In genomic region chr17:16513858-16514257, GRCh38 we compare ENCODE assay signal across 21 cellular contexts. TPM values are rescaled to one million over a fixed set of nuclear protein-coding genes. Genes with fewer than 3 reads are reported as not detected.
A peak's percentile ranks its signal among the peaks of the same experiment; 100 is the strongest.
DNase-seq lines count a peak whose midpoint lies in the region; ATAC-seq and TF ChIP-seq lines count a peak whose summit lies in the region.
"Had no signal": no experiment of that assay in that cellular context is flagged by ENCODE, and none has a peak within 500 bp of the region (broad histone marks: within the 10 kb centered on the region; RNA-seq: fewer than 3 reads in every experiment).

No MANE protein-coding gene starts in this region.

- H3K27me3 Mint-ChIP-seq in stimulated activated naive B cell treated with anti-CD40 and anti-IgM and Interleukin-4, amounts not matched to agents 10 μg/mL and 1 μg/mL and 100 μg/mL, for 72 hours, result peaks cover 45 to 47% of the 10 kb centered on the region in 2 donors

- DNase-seq in SIG-M5 treated with dmso at 0.1 percent for 504 hours (lab: John Stamatoyannopoulos, UW; ENCODE audit: unreplicated experiment) (peak; percentile 52), SIG-M5 (lab: John Stamatoyannopoulos, UW) (no peak), SKM-1 treated with dmso at 0.1 percent for 144 hours (lab: John Stamatoyannopoulos, UW; ENCODE audit: unreplicated experiment) (peak; percentile 93), lower lobe of right lung (no peak), suprapubic skin (ENCODE audit: low spot score in 2 of 2) (no peak)
- no peak for DNase-seq in stimulated activated naive B cell treated with anti-CD40 and anti-IgM and Interleukin-4, amounts not matched to agents 10 μg/mL and 1 μg/mL and 100 μg/mL, for 72 hours
- DNase-seq: CD4-positive, CD25-positive, alpha-beta regulatory T cell; EL; GF-D8; GOT3; Karpas-422; NCI-H1105 treated with DMSO at 0.1 percent for 48 hours; NCI-H1694; NCI-H69; Peyer's patch; SW 1271; T-helper 17 cell had no signal

- intact Hi-C loops in lower lobe of right lung (cut with DNase I), result no loop called here

- TF ChIP-seq EP300 in suprapubic skin (IDR thresholded peaks at IDR 0.05), result no peak

- WGBS in suprapubic skin, result 83% methylated on average over 6 of the region's 6 CpGs

- H3K36me3 Mint-ChIP-seq in stimulated activated naive B cell treated with anti-CD40 and anti-IgM and Interleukin-4, amounts not matched to agents 10 μg/mL and 1 μg/mL and 100 μg/mL, for 72 hours, result no peaks in the 10 kb centered on the region
- H3K36me3 Mint-ChIP-seq: CD4-positive, CD25-positive, alpha-beta regulatory T cell had no signal

- H3K4me1 ChIP-seq in lower lobe of right lung (peaks cover 20% of the 10 kb centered on the region), suprapubic skin (peaks cover 13% of the 10 kb centered on the region)
- H3K4me1 ChIP-seq: Peyer's patch had no signal

- TF ChIP-seq POLR2A in suprapubic skin (IDR thresholded peaks at IDR 0.05), result no peak

- H3K9me3 ChIP-seq in lower lobe of right lung (no peaks in the 10 kb centered on the region), suprapubic skin (no peaks in the 10 kb centered on the region)
- H3K9me3 ChIP-seq: A549, Peyer's patch had no signal

- H3K9me3 Mint-ChIP-seq in stimulated activated naive B cell treated with anti-CD40 and anti-IgM and Interleukin-4, amounts not matched to agents 10 μg/mL and 1 μg/mL and 100 μg/mL, for 72 hours, result no peaks in the 10 kb centered on the region
- H3K9me3 Mint-ChIP-seq: CD4-positive, CD25-positive, alpha-beta regulatory T cell had no signal

- H3K4me3 Mint-ChIP-seq in stimulated activated naive B cell treated with anti-CD40 and anti-IgM and Interleukin-4, amounts not matched to agents 10 μg/mL and 1 μg/mL and 100 μg/mL, for 72 hours, result no peak overlapping the region
- H3K4me3 Mint-ChIP-seq: B cell; CD4-positive, CD25-positive, alpha-beta regulatory T cell; T-helper 17 cell had no signal

- H3K4me3 ChIP-seq in lower lobe of right lung (no peak overlapping the region), suprapubic skin (no peak overlapping the region)
- H3K4me3 ChIP-seq: A549, Peyer's patch had no signal

- H3K27ac ChIP-seq in lower lobe of right lung (no peak overlapping the region), suprapubic skin (no peak overlapping the region)
- H3K27ac ChIP-seq: A549, Peyer's patch had no signal

- H3K36me3 ChIP-seq in lower lobe of right lung, result no peaks in the 10 kb centered on the region
- no peaks in the 10 kb centered on the region for H3K36me3 ChIP-seq in suprapubic skin
- H3K36me3 ChIP-seq: Peyer's patch had no signal

- ATAC-seq in lower lobe of right lung (peak; percentile 23 to 35), HG03097 (IDR thresholded peaks at IDR 0.05; ENCODE audit: low FRiP score, unreplicated experiment) (no peak)
- no peak for ATAC-seq in stimulated activated naive B cell treated with anti-CD40 and anti-IgM and Interleukin-4, amounts not matched to agents 10 μg/mL and 1 μg/mL and 100 μg/mL, for 72 hours (replicated peaks)
- ATAC-seq: A549, T-helper 17 cell had no signal

- peaks cover 7 to 10% of the 10 kb centered on the region in 2 donors for H3K4me1 Mint-ChIP-seq in stimulated activated naive B cell treated with anti-CD40 and anti-IgM and Interleukin-4, amounts not matched to agents 10 μg/mL and 1 μg/mL and 100 μg/mL, for 72 hours

- H3K27ac Mint-ChIP-seq in stimulated activated naive B cell treated with anti-CD40 and anti-IgM and Interleukin-4, amounts not matched to agents 10 μg/mL and 1 μg/mL and 100 μg/mL, for 72 hours, result no peak overlapping the region
- H3K27ac Mint-ChIP-seq: B cell; CD4-positive, CD25-positive, alpha-beta regulatory T cell; T-helper 17 cell had no signal

- H3K27me3 ChIP-seq in lower lobe of right lung (ENCODE audit: low read depth), result no peaks in the 10 kb centered on the region
- H3K27me3 ChIP-seq in suprapubic skin, result peaks cover 8% of the 10 kb centered on the region
- H3K27me3 ChIP-seq: Peyer's patch had no signal

- TF ChIP-seq CTCF in lower lobe of right lung (IDR thresholded peaks at IDR 0.05) (no peak), suprapubic skin (IDR thresholded peaks at IDR 0.05) (no peak)

RNA-seq across cellular contexts. Expression of gene LRRC75A, which starts 21.9 kb away (rescaled TPM):
- total RNA-seq in lower lobe of right lung (3.8 TPM), suprapubic skin (under 1 TPM; 0.64 to 0.99 (median 0.90) TPM)
- total RNA-seq: OCI-LY7 had no signal

RNA-seq across cellular contexts. Expression of gene ZNF287, which starts 55.1 kb away (rescaled TPM):
- total RNA-seq in lower lobe of right lung, result 5.2 TPM
- 10 to 100 TPM in 1 of 4 donors, 1 to 10 TPM in 3; 4.3 to 11.7 (median 6.4) TPM for total RNA-seq in suprapubic skin

Comparison
In these comparisons a context has a peak if more than half of its experiments do, and no peak if none do; other contexts are left out.
1. DNase-seq: peak in SIG-M5 treated with dmso at 0.1 percent for 504 hours (single experiment) and SKM-1 treated with dmso at 0.1 percent for 144 hours (single experiment); none in SIG-M5 (single experiment), lower lobe of right lung (single experiment), stimulated activated naive B cell treated with anti-CD40 and anti-IgM and Interleukin-4, amounts not matched to agents 10 μg/mL and 1 μg/mL and 100 μg/mL, for 72 hours (single experiment) and suprapubic skin (0 of 2).
2. ATAC-seq: peak in lower lobe of right lung (2 of 2); none in stimulated activated naive B cell treated with anti-CD40 and anti-IgM and Interleukin-4, amounts not matched to agents 10 μg/mL and 1 μg/mL and 100 μg/mL, for 72 hours (0 of 2) and HG03097 (single experiment).